ENCODE assay signal across 13 cellular contexts in genomic region chr6:152298055-152298647, GRCh38.
DNase-seq lines count a peak whose midpoint lies in the region; ATAC-seq and TF ChIP-seq lines count a peak whose summit lies in the region.
"Had no signal": no experiment of that assay in that cellular context is flagged by ENCODE, and none has a peak within 500 bp of the region (broad histone marks: within the 10 kb centered on the region; RNA-seq: fewer than 3 reads in every experiment).

No MANE protein-coding gene starts in this region.

- TF ChIP-seq CTCF in natural killer cell (IDR thresholded peaks at IDR 0.05), result no peak
- TF ChIP-seq CTCF in OCI-LY3 (IDR thresholded peaks at IDR 0.05; ENCODE audit: low read depth, low read length), result no peak

- H3K27ac Mint-ChIP-seq in natural killer cell treated with Interleukin-12 subunit alpha and Interleukin-12 subunit beta and Interleukin-15 and Interleukin-18, amount 100 ng/mL, for 72 hours, result peak overlapping the region in 1 of 2 donors; percentile 77
- H3K27ac Mint-ChIP-seq in natural killer cell, result no peak overlapping the region

- 0 out of 2 replicates have a peak overlapping the region, but pooled peaks have one; percentile 24 for H3K4me3 ChIP-seq in OCI-LY3 (ENCODE audit: low read length)
- H3K4me3 ChIP-seq: cardiac muscle cell, mucosa of descending colon, tibial nerve had no signal

- peak overlapping the region; percentile 68 for H3K4me2 ChIP-seq in OCI-LY3 (ENCODE audit: low read length)

- intact Hi-C loops in natural killer cell (cut with micrococcal nuclease) (no loop called here), left colon (cut with DNase I, micrococcal nuclease) (no loop called here)

- no peaks in the 10 kb centered on the region for H3K27me3 Mint-ChIP-seq in natural killer cell treated with Interleukin-12 subunit alpha and Interleukin-12 subunit beta and Interleukin-15 and Interleukin-18, amount 100 ng/mL, for 72 hours
- no peaks in the 10 kb centered on the region for H3K27me3 Mint-ChIP-seq in natural killer cell (ENCODE audit: low read depth in 2 of 2)

- no peak overlapping the region; the same call in 1 of the 2 replicates for H2AFZ ChIP-seq in OCI-LY3 (ENCODE audit: low read depth, low read length)

- H4K20me1 ChIP-seq in OCI-LY3 (ENCODE audit: insufficient read depth, low read length), result no peaks in the 10 kb centered on the region

- DNase-seq in natural killer cell treated with Interleukin-12 subunit alpha and Interleukin-12 subunit beta and Interleukin-15 and Interleukin-18, amount 100 ng/mL, for 72 hours (ENCODE audit: low spot score), result no peak
- DNase-seq in natural killer cell (no peak), NOMO-1 treated with dmso at 0.1 percent for 144 hours (lab: John Stamatoyannopoulos, UW; ENCODE audit: unreplicated experiment) (no peak), left colon (no peak), mesenteric fat pad (ENCODE audit: low spot score) (no peak)
- DNase-seq in activated CD4-positive, alpha-beta T cell treated with anti-CD3 and anti-CD28 coated beads for 4 hours, result no peak
- DNase-seq: activated naive CD4-positive, alpha-beta T cell treated with anti-CD3 and anti-CD28 coated beads, Interleukin-2, amount 50 U/mL, for 16 hours; mucosa of descending colon; NCI-H187 had no signal

- H3K27me3 ChIP-seq in OCI-LY3 (ENCODE audit: low read depth, low read length), result no peaks in the 10 kb centered on the region
- H3K27me3 ChIP-seq: cardiac muscle cell, tibial nerve had no signal

- peak overlapping the region; percentile 56 for H3K4me3 Mint-ChIP-seq in natural killer cell treated with Interleukin-12 subunit alpha and Interleukin-12 subunit beta and Interleukin-15 and Interleukin-18, amount 100 ng/mL, for 72 hours
- H3K4me3 Mint-ChIP-seq in natural killer cell, result no peak overlapping the region

- H3K4me1 ChIP-seq in OCI-LY3 (ENCODE audit: low read length), result peaks cover 34% of the 10 kb centered on the region

- no peaks in the 10 kb centered on the region for H3K79me2 ChIP-seq in OCI-LY3 (ENCODE audit: low read length)

- H3K36me3 ChIP-seq in OCI-LY3 (replicated peaks; ENCODE audit: low read depth, low read length), result no peaks in the 10 kb centered on the region

- H3K9me3 ChIP-seq in OCI-LY3 (ENCODE audit: insufficient read depth, low read length), result no peaks in the 10 kb centered on the region
- H3K9me3 ChIP-seq: mucosa of descending colon, tibial nerve had no signal

- no peaks in the 10 kb centered on the region for H3K9me3 Mint-ChIP-seq in natural killer cell treated with Interleukin-12 subunit alpha and Interleukin-12 subunit beta and Interleukin-15 and Interleukin-18, amount 100 ng/mL, for 72 hours
- H3K9me3 Mint-ChIP-seq in natural killer cell, result no peaks in the 10 kb centered on the region

- peaks cover 16% of the 10 kb centered on the region for H3K36me3 Mint-ChIP-seq in natural killer cell treated with Interleukin-12 subunit alpha and Interleukin-12 subunit beta and Interleukin-15 and Interleukin-18, amount 100 ng/mL, for 72 hours
- peaks cover 8% of the 10 kb centered on the region for H3K36me3 Mint-ChIP-seq in natural killer cell

- H3K4me1 Mint-ChIP-seq in natural killer cell treated with Interleukin-12 subunit alpha and Interleukin-12 subunit beta and Interleukin-15 and Interleukin-18, amount 100 ng/mL, for 72 hours (ENCODE audit: low read depth in 2 of 2), result peaks cover 33 to 49% of the 10 kb centered on the region in 2 donors
- peaks cover 37 to 48% of the 10 kb centered on the region in 2 donors for H3K4me1 Mint-ChIP-seq in natural killer cell

- H3K27ac ChIP-seq in OCI-LY3 (ENCODE audit: low read length), result peak overlapping the region; percentile 27; the same call in 1 of the 2 replicates
- H3K27ac ChIP-seq: cardiac muscle cell, tibial nerve had no signal

- ATAC-seq in natural killer cell treated with Interleukin-12 subunit alpha and Interleukin-12 subunit beta and Interleukin-15 and Interleukin-18, amount 100 ng/mL, for 72 hours, result no peak
- no peak for ATAC-seq in natural killer cell
- ATAC-seq in GM21717 (IDR thresholded peaks at IDR 0.05; ENCODE audit: unreplicated experiment), result peak; percentile 27
- no peak for ATAC-seq in left colon
- ATAC-seq: mucosa of descending colon had no signal

- H3K9ac ChIP-seq in OCI-LY3 (ENCODE audit: low read length), result no peak overlapping the region
